In genomic region chr10:96129387-96130325, GRCh38 we compare ENCODE assay signal across 8 cellular contexts. TPM values are rescaled to one million over a fixed set of nuclear protein-coding genes. Genes with fewer than 3 reads are reported as not detected.
A peak's percentile ranks its signal among the peaks of the same experiment; 100 is the strongest.
DNase-seq lines count a peak whose midpoint lies in the region; ATAC-seq and TF ChIP-seq lines count a peak whose summit lies in the region.

A gene with protein sequence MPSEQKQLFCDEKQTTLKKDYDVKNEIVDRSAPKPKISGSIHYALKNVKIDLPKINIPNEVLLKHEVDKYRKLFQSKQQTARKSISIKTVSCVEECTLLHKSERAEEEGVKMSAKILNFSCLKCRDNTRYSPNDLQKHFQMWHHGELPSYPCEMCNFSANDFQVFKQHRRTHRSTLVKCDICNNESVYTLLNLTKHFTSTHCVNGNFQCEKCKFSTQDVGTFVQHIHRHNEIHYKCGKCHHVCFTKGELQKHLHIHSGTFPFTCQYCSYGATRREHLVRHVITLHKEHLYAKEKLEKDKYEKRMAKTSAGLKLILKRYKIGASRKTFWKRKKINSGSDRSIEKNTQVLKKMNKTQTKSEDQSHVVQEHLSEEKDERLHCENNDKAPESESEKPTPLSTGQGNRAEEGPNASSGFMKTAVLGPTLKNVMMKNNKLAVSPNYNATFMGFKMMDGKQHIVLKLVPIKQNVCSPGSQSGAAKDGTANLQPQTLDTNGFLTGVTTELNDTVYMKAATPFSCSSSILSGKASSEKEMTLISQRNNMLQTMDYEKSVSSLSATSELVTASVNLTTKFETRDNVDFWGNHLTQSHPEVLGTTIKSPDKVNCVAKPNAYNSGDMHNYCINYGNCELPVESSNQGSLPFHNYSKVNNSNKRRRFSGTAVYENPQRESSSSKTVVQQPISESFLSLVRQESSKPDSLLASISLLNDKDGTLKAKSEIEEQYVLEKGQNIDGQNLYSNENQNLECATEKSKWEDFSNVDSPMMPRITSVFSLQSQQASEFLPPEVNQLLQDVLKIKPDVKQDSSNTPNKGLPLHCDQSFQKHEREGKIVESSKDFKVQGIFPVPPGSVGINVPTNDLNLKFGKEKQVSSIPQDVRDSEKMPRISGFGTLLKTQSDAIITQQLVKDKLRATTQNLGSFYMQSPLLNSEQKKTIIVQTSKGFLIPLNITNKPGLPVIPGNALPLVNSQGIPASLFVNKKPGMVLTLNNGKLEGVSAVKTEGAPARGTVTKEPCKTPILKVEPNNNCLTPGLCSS (N-terminal part only) (plus strand): TSS chr10:96130297. CDS start chr10:96156323, 26,026 bp downstream.

- TF ChIP-seq POLR2A in Raji (IDR thresholded peaks at IDR 0.05; ENCODE audit: insufficient read depth, low read depth, low read length), result peak; percentile 89

- H3K4me3 ChIP-seq in fibroblast of villous mesenchyme (ENCODE audit: low read depth, low read length), result peak within 1 kb of the TSS; percentile 65
- peak within 1 kb of the TSS; percentile 76 for H3K4me3 ChIP-seq in neural cell (ENCODE audit: low read length)

- H3K4me1 Mint-ChIP-seq in stimulated activated naive CD8-positive, alpha-beta T cell treated with anti-CD3 and anti-CD28 coated beads, Interleukin-15, amount 100 ng/mL, for 72 hours, result peaks cover 20% of the 10 kb centered on the region

- TF ChIP-seq RAD21 in neural cell (conservative IDR thresholded peaks at IDR 0.05), result no peak

- peak within 1 kb of the TSS; percentile 81 for H3K9ac ChIP-seq in neural cell (ENCODE audit: low read length)

- no peaks in the 10 kb centered on the region for H3K9me3 ChIP-seq in neural cell (ENCODE audit: low read length)

- peak; percentile 91 for ATAC-seq in stimulated activated naive CD8-positive, alpha-beta T cell treated with anti-CD3 and anti-CD28 coated beads, Interleukin-15, amount 100 ng/mL, for 72 hours

- DNase-seq in ELR (ENCODE audit: low read depth) (peak; percentile 98), H4 (ENCODE audit: low spot score) (peak; percentile 90), LoVo (ENCODE audit: low spot score) (peak; percentile 94), fibroblast of villous mesenchyme (ENCODE audit: low read depth) (peak; percentile 98)
- DNase-seq in activated effector memory CD4-positive, alpha-beta T cell treated with anti-CD3 and anti-CD28 coated beads, Interleukin-2, amount 50 U/mL, for 16 hours, result peak; percentile 95
- peak in 1 of 2 donors; percentile 93 for DNase-seq in stimulated activated naive CD8-positive, alpha-beta T cell treated with anti-CD3 and anti-CD28 coated beads, Interleukin-15, amount 100 ng/mL, for 72 hours

- no peaks in the 10 kb centered on the region for H3K9me3 Mint-ChIP-seq in stimulated activated naive CD8-positive, alpha-beta T cell treated with anti-CD3 and anti-CD28 coated beads, Interleukin-15, amount 100 ng/mL, for 72 hours

- no peaks in the 10 kb centered on the region for H3K27me3 ChIP-seq in neural cell (ENCODE audit: insufficient read depth, low read depth, low read length)

- peak within 1 kb of the TSS; percentile 90 for H3K27ac ChIP-seq in neural cell (ENCODE audit: low read length)

- no peaks in the 10 kb centered on the region for H3K9me2 ChIP-seq in neural cell (ENCODE audit: insufficient read depth, low read length)

- no peaks in the 10 kb centered on the region for H3K36me3 ChIP-seq in neural cell (ENCODE audit: insufficient read depth, low read length)

- H3K79me2 ChIP-seq in neural cell (replicated peaks; ENCODE audit: insufficient read depth, low read length), result peaks cover 14% of the 10 kb centered on the region

- peak within 1 kb of the TSS; percentile 95 for H2AFZ ChIP-seq in neural cell (ENCODE audit: low read depth, low read length)

- peak within 1 kb of the TSS; percentile 88 to 96 for H3K4me3 Mint-ChIP-seq in stimulated activated naive CD8-positive, alpha-beta T cell treated with anti-CD3 and anti-CD28 coated beads, Interleukin-15, amount 100 ng/mL, for 72 hours

- H3K27me3 Mint-ChIP-seq in stimulated activated naive CD8-positive, alpha-beta T cell treated with anti-CD3 and anti-CD28 coated beads, Interleukin-15, amount 100 ng/mL, for 72 hours, result peaks cover 33% of the 10 kb centered on the region

- no peaks in the 10 kb centered on the region for H4K20me1 ChIP-seq in neural cell (ENCODE audit: insufficient read depth)

- TF ChIP-seq CTCF in fibroblast of villous mesenchyme (IDR thresholded peaks at IDR 0.05; ENCODE audit: insufficient read depth, low read depth, low read length) (no peak), neural cell (IDR thresholded peaks at IDR 0.05; ENCODE audit: poor library complexity, severe bottlenecking) (peak; percentile 10)

- H3F3A ChIP-seq in neural cell (ENCODE audit: insufficient read depth, low read length, poor library complexity, severe bottlenecking), result no peaks in the 10 kb centered on the region

- H3K4me2 ChIP-seq in neural cell (ENCODE audit: low read length), result peak within 1 kb of the TSS; percentile 95

- H3K27ac Mint-ChIP-seq in stimulated activated naive CD8-positive, alpha-beta T cell treated with anti-CD3 and anti-CD28 coated beads, Interleukin-15, amount 100 ng/mL, for 72 hours, result peak within 1 kb of the TSS; percentile 99 to 100

- peak; percentile 36 for TF ChIP-seq EP300 in neural cell (conservative IDR thresholded peaks at IDR 0.05; ENCODE audit: poor library complexity, severe bottlenecking)

TF ChIP-seq in neural cell, 6 proteins besides CTCF, POLR2A, EP300 and RAD21:
- TF ChIP-seq POLR2AphosphoS5 (IDR thresholded peaks at IDR 0.05), result peak; percentile 86
- TF ChIP-seq REST (IDR thresholded peaks at IDR 0.05; ENCODE audit: borderline replicate concordance), result peak; percentile 82
- no peak for TF ChIP-seq EZH2 (IDR thresholded peaks at IDR 0.05; ENCODE audit: borderline replicate concordance, insufficient read depth, low read length, poor library complexity, severe bottlenecking)
- peak; percentile 66 for TF ChIP-seq MXI1 (conservative IDR thresholded peaks at IDR 0.05; ENCODE audit: poor library complexity, severe bottlenecking)
- TF ChIP-seq SMC3 (conservative IDR thresholded peaks at IDR 0.05; ENCODE audit: poor library complexity), result no peak
- TF ChIP-seq TAF1 (IDR thresholded peaks at IDR 0.05; ENCODE audit: low read depth), result peak; percentile 85

RNA-seq across cellular contexts. Expression of the gene that starts here (rescaled TPM):
- total RNA-seq in H4 (2014; rRNA removed; shearing (Covaris generic)), result 4.5 and 4.7 TPM in 2 replicates
- 13.5 and 19.9 TPM in 2 replicates for total RNA-seq in fibroblast of villous mesenchyme
- 51.0 and 56.7 TPM in 2 replicates for polyA plus RNA-seq in neural cell
- 93.0 and 107 TPM in 2 replicates for polyA minus RNA-seq in neural cell
